In the genomic region with DNA sequence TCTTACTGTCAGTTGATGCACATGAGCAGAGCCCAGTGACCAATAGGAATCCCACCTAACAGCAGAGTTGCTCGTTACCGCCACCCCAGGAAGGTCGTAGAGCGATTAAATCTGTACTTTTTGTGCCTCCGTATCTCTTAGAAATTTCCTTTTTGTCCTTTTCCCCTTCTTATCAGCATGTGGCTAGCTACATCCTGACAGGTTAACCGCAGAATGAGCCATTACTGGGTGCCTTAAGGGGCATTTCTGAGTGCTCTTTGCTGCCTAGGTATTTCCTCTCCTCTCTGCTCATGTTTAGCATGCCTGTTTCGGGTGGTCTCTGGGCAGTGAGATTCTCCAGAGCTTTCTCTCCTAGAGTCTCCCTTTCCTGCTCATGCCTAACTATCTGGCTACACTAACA, we compare ENCODE assay signal across 13 cellular contexts.
"Had no signal": no experiment of that assay in that cellular context is flagged by ENCODE, and none has a peak within 500 bp of the region (broad histone marks: within the 10 kb centered on the region; RNA-seq: fewer than 3 reads in every experiment).

No MANE protein-coding gene starts in this region.

- H3K27ac ChIP-seq: cardiac muscle cell, epithelial cell of prostate, prostate gland, WERI-Rb-1 had no signal

- ATAC-seq: activated CD8-positive, alpha-beta memory T cell treated with anti-CD3 and anti-CD28 coated beads, Interleukin-2, amount 10 ng/mL, durations not matched to agents 7 days and 5 days; right cardiac atrium; stimulated activated naive CD8-positive, alpha-beta T cell treated with anti-CD3 and anti-CD28 coated beads, Interleukin-15, Interleukin-2, amounts not matched to agents 100 U/mL and 50 U/mL, for 24 hours had no signal

- H3K36me3 ChIP-seq: cardiac muscle cell, prostate gland, WERI-Rb-1 had no signal

- H3K4me1 ChIP-seq: prostate gland had no signal

- H3K4me3 ChIP-seq: cardiac muscle cell, prostate gland had no signal

- H3K27me3 ChIP-seq: cardiac muscle cell had no signal

- H3K9me3 ChIP-seq: prostate gland had no signal

- DNase-seq: activated CD4-positive, alpha-beta T cell treated with anti-CD3 and anti-CD28 coated beads, Interleukin-2, amount 50 U/mL, for 48 hours; activated CD8-positive, alpha-beta memory T cell treated with anti-CD3 and anti-CD28 coated beads, Interleukin-2, amount 10 ng/mL, durations not matched to agents 7 days and 5 days; activated naive CD4-positive, alpha-beta T cell treated with anti-CD3 and anti-CD28 coated beads, Interleukin-2, amount 50 U/mL, for 16 hours; activated T-cell treated with anti-CD3 and anti-CD28 coated beads, Interleukin-2, amount 50 U/mL, for 24 hours; foreskin melanocyte; occipital lobe; small intestine; stimulated activated naive CD8-positive, alpha-beta T cell treated with anti-CD3 and anti-CD28 coated beads, Interleukin-15, Interleukin-2, amounts not matched to agents 100 U/mL and 50 U/mL, for 24 hours; WERI-Rb-1 had no signal

- FAIRE-seq: small intestine had no signal
